In genomic region chr1:171841050-171841910, GRCh38 we compare ENCODE assay signal across 8 cellular contexts. TPM values are rescaled to one million over a fixed set of nuclear protein-coding genes. Genes with fewer than 3 reads are reported as not detected.
DNase-seq lines count a peak whose midpoint lies in the region; ATAC-seq and TF ChIP-seq lines count a peak whose summit lies in the region.

TSS of gene DNM3 (plus strand) at chr1:171841498. CDS start at chr1:171841657, 159 bp downstream.

- peak within 1 kb of the TSS; percentile 30 for H3K9ac ChIP-seq in endodermal cell (ENCODE audit: extremely low read depth, low read length, poor library complexity, severe bottlenecking)

- H3K27me3 ChIP-seq in endodermal cell (ENCODE audit: control insufficient read depth, insufficient read depth, low read length, poor library complexity, severe bottlenecking), result peaks cover 45% of the 10 kb centered on the region

- H3K9me3 ChIP-seq in endodermal cell (ENCODE audit: control insufficient read depth, low read length), result no peaks in the 10 kb centered on the region

- DNase-seq in AG09309 (ENCODE audit: low read depth), result peak; percentile 16
- DNase-seq in NCI-H748 (lab: John Stamatoyannopoulos, UW; ENCODE audit: unreplicated experiment), result peak; percentile 71
- peak; percentile 26 for DNase-seq in activated CD8-positive, alpha-beta memory T cell treated with anti-CD3 and anti-CD28 coated beads, Interleukin-2, amount 50 U/mL, for 1 hour (ENCODE audit: extremely low read depth)
- DNase-seq in endodermal cell, result peak; percentile 96
- peak; percentile 94 for DNase-seq in mesenteric fat pad (ENCODE audit: low spot score)
- peak; percentile 33 for DNase-seq in stimulated activated CD8-positive, alpha-beta memory T cell treated with anti-CD3 and anti-CD28 coated beads, Interleukin-12 subunit alpha, Interleukin-12 subunit beta, amount 100 ng/mL, for 24 hours (ENCODE audit: extremely low read depth)

- H3K9me3 Mint-ChIP-seq in endodermal cell, result no peaks in the 10 kb centered on the region

- peaks cover 44% of the 10 kb centered on the region for H3K27me3 Mint-ChIP-seq in endodermal cell (ENCODE audit: insufficient read depth)

- TF ChIP-seq CTCF in AG09309 (IDR thresholded peaks at IDR 0.05; ENCODE audit: control insufficient read depth, insufficient read depth, low read depth, low read length, missing control alignments) (no peak), endodermal cell (conservative IDR thresholded peaks at IDR 0.05) (no peak)

- 1% methylated on average over 19 to 85 of the region's 85 CpGs for WGBS in endodermal cell (ENCODE audit: insufficient coverage in 1 of 2, insufficient read length in 1 of 2), 2 experiments

- ATAC-seq in GM19025 (IDR thresholded peaks at IDR 0.05; ENCODE audit: low read depth, unreplicated experiment), result peak; percentile 79
- peak; percentile 90 for ATAC-seq in HG03280 (IDR thresholded peaks at IDR 0.05; ENCODE audit: unreplicated experiment)

- H3K4me1 Mint-ChIP-seq in endodermal cell, result peaks cover 9% of the 10 kb centered on the region

- H3K4me3 Mint-ChIP-seq in endodermal cell, result peak within 1 kb of the TSS; percentile 66

- H3K27ac ChIP-seq in endodermal cell (ENCODE audit: low read depth, low read length), result no peak within 1 kb of the TSS

- H3K36me3 Mint-ChIP-seq in endodermal cell (ENCODE audit: low read depth), result no peaks in the 10 kb centered on the region

- H3K36me3 ChIP-seq in endodermal cell (ENCODE audit: control insufficient read depth, insufficient read depth, low read length), result no peaks in the 10 kb centered on the region

- H3K4me1 ChIP-seq in endodermal cell (ENCODE audit: control insufficient read depth, insufficient read depth, low read length), result no peaks in the 10 kb centered on the region

- H3K4me3 ChIP-seq in AG09309 (ENCODE audit: control insufficient read depth, low read depth, low read length), result peak within 1 kb of the TSS; percentile 63
- H3K4me3 ChIP-seq in endodermal cell (ENCODE audit: low read length), result peak within 1 kb of the TSS; percentile 83

- peak within 1 kb of the TSS; percentile 56 for H3K27ac Mint-ChIP-seq in endodermal cell

RNA-seq across cellular contexts. Expression of gene DNM3, which starts in this region (rescaled TPM):
- total RNA-seq in endodermal cell (1 to 10 TPM in 1 of 2 donors, under 1 TPM in 1; 0.53 to 1.8 TPM), mesenteric fat pad (5.1 TPM)
- polyA plus RNA-seq in endodermal cell (2013, experiment 1 of 2), result 1.3 TPM
- 1.2 TPM for polyA plus RNA-seq in endodermal cell (2013, experiment 2 of 2)

Comparison
In these comparisons a context has a peak if more than half of its experiments do, and no peak if none do; other contexts are left out.
1. DNase-seq: peak in every context shown above with its lines; median percentile 96 in endodermal cell; 94 in mesenteric fat pad; 71 in NCI-H748; 33 in stimulated activated CD8-positive, alpha-beta memory T cell treated with anti-CD3 and anti-CD28 coated beads, Interleukin-12 subunit alpha, Interleukin-12 subunit beta, amount 100 ng/mL, for 24 hours; 26 in activated CD8-positive, alpha-beta memory T cell treated with anti-CD3 and anti-CD28 coated beads, Interleukin-2, amount 50 U/mL, for 1 hour; 16 in AG09309.